Comparison of ENCODE assay signal across 27 cellular contexts in the genomic region with DNA sequence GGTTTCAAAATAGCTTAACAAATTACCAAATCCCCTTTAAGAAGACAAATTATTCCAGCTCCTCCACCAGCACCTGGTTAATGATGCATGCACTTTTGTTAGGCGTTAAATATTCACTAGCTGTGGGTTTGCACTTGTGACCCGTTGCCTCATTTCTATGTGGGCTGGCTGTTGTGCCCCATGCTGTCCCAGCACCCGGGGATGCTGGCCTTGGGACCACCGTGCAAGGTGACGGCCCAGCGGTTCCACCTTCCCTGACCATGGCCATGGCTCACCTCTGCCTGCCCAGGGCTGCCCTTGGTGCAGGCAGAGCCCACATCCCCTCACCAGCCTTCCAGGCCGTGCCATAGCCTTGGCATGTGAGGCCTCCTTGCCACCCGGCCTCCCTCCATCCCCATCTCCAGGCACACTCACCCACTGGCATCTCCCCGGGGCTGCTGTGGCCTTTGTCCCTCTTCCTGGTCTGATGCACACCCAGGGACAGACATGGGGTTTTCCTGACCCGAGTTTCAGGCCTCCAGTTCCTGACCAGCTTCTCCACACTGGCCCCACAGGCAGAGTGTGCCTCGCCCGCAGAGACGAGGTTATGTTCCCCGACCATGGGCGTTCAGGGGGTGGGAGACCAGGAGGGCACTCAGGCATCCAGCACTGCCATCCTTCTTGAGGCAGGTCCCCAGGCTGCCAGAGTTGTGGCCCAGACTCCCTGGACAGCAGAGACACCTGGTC. TPM values are rescaled to one million over a fixed set of nuclear protein-coding genes. Genes with fewer than 3 reads are reported as not detected.
DNase-seq lines count a peak whose midpoint lies in the region; ATAC-seq and TF ChIP-seq lines count a peak whose summit lies in the region.
"Had no signal": no experiment of that assay in that cellular context is flagged by ENCODE, and none has a peak within 500 bp of the region (broad histone marks: within the 10 kb centered on the region; RNA-seq: fewer than 3 reads in every experiment).

No MANE protein-coding gene starts in this region.

- peak overlapping the region; percentile 74 for H3K9ac ChIP-seq in neuronal stem cell (ENCODE audit: low read depth, low read length, poor library complexity)

- H3K36me3 ChIP-seq in BE2C (no peaks in the 10 kb centered on the region), RWPE2 (ENCODE audit: low read depth) (no peaks in the 10 kb centered on the region), left ventricle myocardium inferior (no peaks in the 10 kb centered on the region), neuronal stem cell (replicated peaks in 1 of 2; ENCODE audit: control insufficient read depth in 2 of 2, insufficient read depth in 2 of 2, low read length in 2 of 2) (no peaks in the 10 kb centered on the region)
- H3K36me3 ChIP-seq: HAP-1, ovary, sigmoid colon, SJCRH30 had no signal

- ATAC-seq in RWPE2 (ENCODE audit: low read depth) (no peak), HG03135 (IDR thresholded peaks at IDR 0.05; ENCODE audit: unreplicated experiment) (no peak)
- ATAC-seq: Panc1; stimulated activated memory B cell treated with anti-CD40 and anti-IgM and Interleukin-4, amounts not matched to agents 10 μg/mL and 1 μg/mL and 100 μg/mL, for 72 hours had no signal

- no peak for TF ChIP-seq CTCF in BE2C (IDR thresholded peaks at IDR 0.05; ENCODE audit: low read depth, low read length)
- TF ChIP-seq CTCF in RWPE2 (IDR thresholded peaks at IDR 0.05; ENCODE audit: poor library complexity, severe bottlenecking): no peak
- no peak for TF ChIP-seq CTCF in left ventricle myocardium inferior (IDR thresholded peaks at IDR 0.05; ENCODE audit: borderline replicate concordance)

- H3K4me2 ChIP-seq in neuronal stem cell (ENCODE audit: insufficient read depth, low read length, poor library complexity, severe bottlenecking): no peak overlapping the region

- peaks cover 35% of the 10 kb centered on the region for H3K4me1 ChIP-seq in BE2C
- no peaks in the 10 kb centered on the region for H3K4me1 ChIP-seq in RWPE2 (ENCODE audit: insufficient read depth, poor library complexity, severe bottlenecking)
- peaks cover 10% of the 10 kb centered on the region for H3K4me1 ChIP-seq in left ventricle myocardium inferior
- peaks cover 5 to 11% of the 10 kb centered on the region in 2 donors for H3K4me1 ChIP-seq in neuronal stem cell (ENCODE audit: control insufficient read depth in 2 of 2, insufficient read depth in 1 of 2, low read depth in 1 of 2, low read length in 2 of 2)
- H3K4me1 ChIP-seq: Caco-2, HAP-1 had no signal

- no peak overlapping the region for H3K23ac ChIP-seq in neuronal stem cell (ENCODE audit: low read depth, low read length, poor library complexity)

- no peak overlapping the region for H2AFZ ChIP-seq in neuronal stem cell (ENCODE audit: low read length)

- H3K18ac ChIP-seq in neuronal stem cell (ENCODE audit: low read length): peak overlapping the region; percentile 44

- H2BK5ac ChIP-seq in neuronal stem cell (ENCODE audit: low read length): no peak overlapping the region

- H2BK15ac ChIP-seq in neuronal stem cell (ENCODE audit: low read length): no peak overlapping the region

- H3K79me1 ChIP-seq in neuronal stem cell (ENCODE audit: low read depth, low read length): peaks cover 4% of the 10 kb centered on the region

- peak; percentile 5 for DNase-seq in BE2C
- DNase-seq in RWPE2 (ENCODE audit: low spot score): peak; percentile 68
- DNase-seq in left ventricle myocardium inferior: peak; percentile 5
- no peak for DNase-seq in neuronal stem cell (ENCODE audit: low spot score)
- DNase-seq in SKM-1 (lab: John Stamatoyannopoulos, UW; ENCODE audit: unreplicated experiment): no peak
- DNase-seq in stimulated activated CD4-positive, alpha-beta T cell treated with anti-CD3 and anti-CD28 coated beads, Interleukin-1b, Interleukin-23, amount 100 ng/mL, for 48 hours: no peak
- DNase-seq in NCI-H187 treated with DMSO at 0.1 percent for 48 hours (lab: John Stamatoyannopoulos, UW): no peak
- DNase-seq: activated naive CD4-positive, alpha-beta T cell treated with Interleukin-2 at 50 U/mL for 16 hours; DND-41; GF-D8; NCI-H146; NCI-H2107; NCI-H345; ovary; sigmoid colon; SJCRH30; T1000; trophoblast cell had no signal

- H3K27ac ChIP-seq in RWPE2 (ENCODE audit: poor library complexity, severe bottlenecking) (no peak overlapping the region), left ventricle myocardium inferior (replicated peaks) (no peak overlapping the region), neuronal stem cell (replicated peaks; ENCODE audit: low read length) (no peak overlapping the region)
- H3K27ac ChIP-seq: ovary, sigmoid colon, SJCRH30 had no signal

- peak overlapping the region; percentile 52 for H2BK120ac ChIP-seq in neuronal stem cell (ENCODE audit: low read depth, low read length)

- H3K14ac ChIP-seq in neuronal stem cell (ENCODE audit: low read length): no peak overlapping the region

- no peak overlapping the region for H2BK12ac ChIP-seq in neuronal stem cell (ENCODE audit: low read length)

- no peak overlapping the region for H3K4ac ChIP-seq in neuronal stem cell (ENCODE audit: low read length)

- H3K4me3 ChIP-seq in BE2C (ENCODE audit: low read depth, low read length): no peak overlapping the region
- no peak overlapping the region for H3K4me3 ChIP-seq in RWPE2 (ENCODE audit: severe bottlenecking)
- H3K4me3 ChIP-seq in left ventricle myocardium inferior: no peak overlapping the region
- H3K4me3 ChIP-seq in neuronal stem cell (ENCODE audit: low read length in 2 of 2): no peak overlapping the region
- H3K4me3 ChIP-seq: HAP-1, lung, ovary, sigmoid colon, SJCRH30 had no signal

- H4K91ac ChIP-seq in neuronal stem cell (ENCODE audit: low read depth, low read length, poor library complexity): no peak overlapping the region

- WGBS in neuronal stem cell (ENCODE audit: extremely low coverage in 2 of 2, insufficient read length in 2 of 2, insufficient replicate concordance in 1 of 2), 2 donors: no CpG with 5 or more reads among the region's 15 CpGs

- intact Hi-C loops in left ventricle myocardium inferior (cut with micrococcal nuclease): no loop called here

- H2AK5ac ChIP-seq in neuronal stem cell (ENCODE audit: low read depth, low read length): peak overlapping the region; percentile 60

- H4K8ac ChIP-seq in neuronal stem cell (ENCODE audit: low read depth, low read length): no peak overlapping the region

- H3K9me3 ChIP-seq in BE2C (no peaks in the 10 kb centered on the region), RWPE2 (ENCODE audit: severe bottlenecking) (no peaks in the 10 kb centered on the region), left ventricle myocardium inferior (replicated peaks) (no peaks in the 10 kb centered on the region), neuronal stem cell (replicated peaks in 1 of 2; ENCODE audit: control insufficient read depth in 2 of 2, insufficient read depth in 1 of 2, low read depth in 1 of 2, low read length in 2 of 2) (no peaks in the 10 kb centered on the region)
- H3K9me3 ChIP-seq: Caco-2, HAP-1, ovary, sigmoid colon, SJCRH30 had no signal

- H3K27me3 ChIP-seq in BE2C: no peaks in the 10 kb centered on the region
- peaks cover 58% of the 10 kb centered on the region for H3K27me3 ChIP-seq in RWPE2 (ENCODE audit: insufficient read depth, poor library complexity, severe bottlenecking)
- peaks cover 46% of the 10 kb centered on the region for H3K27me3 ChIP-seq in left ventricle myocardium inferior (ENCODE audit: low read depth)
- peaks cover 0 to 57% (median 0%) of the 10 kb centered on the region in 3 experiments for H3K27me3 ChIP-seq in neuronal stem cell (ENCODE audit: control insufficient read depth in 3 of 3, insufficient read depth in 3 of 3, low read depth in 1 of 3, low read length in 3 of 3)
- H3K27me3 ChIP-seq: ovary, SJCRH30 had no signal

RNA-seq across cellular contexts. Expression of a gene that starts 20.4 kb away (rescaled TPM):
- polyA plus RNA-seq in BE2C (2012; ENCODE audit: insufficient read depth, insufficient read length, low read depth): 1.9 TPM
- 44.1 TPM for total RNA-seq in left ventricle myocardium inferior
- polyA plus RNA-seq in neuronal stem cell (2013, experiment 1 of 2): not detected
- not detected for polyA plus RNA-seq in neuronal stem cell (2013, experiment 2 of 2)
- total RNA-seq: Caco-2, LHCN-M2, SJCRH30 had no signal
- polyA plus RNA-seq: BJ had no signal

RNA-seq across cellular contexts. Expression of a gene that starts 45.4 kb away (rescaled TPM):
- polyA plus RNA-seq in BE2C (2012; ENCODE audit: insufficient read depth, insufficient read length, low read depth): 0.80 TPM
- 0.49 TPM for total RNA-seq in left ventricle myocardium inferior
- polyA plus RNA-seq in neuronal stem cell (2013, experiment 1 of 2): 3.0 TPM
- polyA plus RNA-seq in neuronal stem cell (2013, experiment 2 of 2): 2.8 TPM
- total RNA-seq: Caco-2, LHCN-M2, SJCRH30, subcutaneous adipose tissue had no signal

Comparison
In these comparisons a context has a peak if more than half of its experiments do, and no peak if none do; other contexts are left out.
1. DNase-seq: peak in BE2C (single experiment), RWPE2 (single experiment) and left ventricle myocardium inferior (single experiment); none in neuronal stem cell (single experiment), SKM-1 (single experiment), stimulated activated CD4-positive, alpha-beta T cell treated with anti-CD3 and anti-CD28 coated beads, Interleukin-1b, Interleukin-23, amount 100 ng/mL, for 48 hours (single experiment) and NCI-H187 treated with DMSO at 0.1 percent for 48 hours (single experiment).